In the genomic region with DNA sequence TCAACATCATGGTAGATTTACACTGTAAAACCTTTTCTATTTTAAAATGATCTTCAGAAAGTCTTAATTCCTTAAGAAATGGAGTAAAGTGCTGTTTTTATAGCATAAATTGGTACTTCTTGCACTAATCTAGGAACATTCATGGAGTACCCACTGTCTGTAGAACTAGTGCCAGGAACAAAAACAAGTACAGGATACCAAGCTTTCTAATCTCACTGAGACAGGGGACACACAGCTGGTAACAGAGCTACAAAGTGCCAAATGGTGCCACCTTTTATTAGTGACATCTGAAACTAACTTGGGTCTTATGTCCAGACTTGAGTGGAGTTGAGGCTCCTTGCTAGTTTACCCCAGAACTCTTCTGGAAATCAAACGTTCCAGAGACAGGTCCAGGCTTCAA, we compare ENCODE assay signal across 23 cellular contexts.
"Had no signal": no experiment of that assay in that cellular context is flagged by ENCODE, and none has a peak within 500 bp of the region (broad histone marks: within the 10 kb centered on the region; RNA-seq: fewer than 3 reads in every experiment).

No MANE protein-coding gene starts in this region.

- H3K9me3 ChIP-seq: esophagus muscularis mucosa, gastroesophageal sphincter, heart left ventricle, left ventricle myocardium inferior, lower lobe of right lung, mucosa of descending colon had no signal

- H3K4me2 ChIP-seq: hepatocyte had no signal

- H3K27ac Mint-ChIP-seq: immature natural killer cell, mesothelial cell of epicardium had no signal

- H3K27me3 ChIP-seq: dorsolateral prefrontal cortex, esophagus muscularis mucosa, foreskin keratinocyte, gastroesophageal sphincter, heart left ventricle, hepatocyte had no signal

- H3K27me3 Mint-ChIP-seq: naive B cell had no signal

- H3K9me3 Mint-ChIP-seq: immature natural killer cell, naive B cell had no signal

- H3K4me3 Mint-ChIP-seq: immature natural killer cell, mesothelial cell of epicardium, naive B cell had no signal

- H3K4me3 ChIP-seq: coronary artery, dorsolateral prefrontal cortex, esophagus muscularis mucosa, gastroesophageal sphincter, heart left ventricle, hepatocyte, left ventricle myocardium inferior, lower lobe of right lung, mucosa of descending colon had no signal

- H3K4me1 ChIP-seq: foreskin keratinocyte, gastroesophageal sphincter, lower lobe of right lung had no signal

- DNase-seq: dermis blood vessel endothelial cell; dorsolateral prefrontal cortex; effector CD4-positive, alpha-beta T cell; effector memory CD4-positive, alpha-beta T cell; foreskin keratinocyte; heart left ventricle; hypothalamus; immature natural killer cell; left colon; left ventricle myocardium inferior; lower lobe of right lung; mesenchymal stem cell; mucosa of descending colon; naive B cell had no signal

- H2AFZ ChIP-seq: hepatocyte had no signal

- ATAC-seq: foreskin keratinocyte, gastroesophageal sphincter, heart left ventricle, left colon, left lobe of liver, lower lobe of right lung, mucosa of descending colon had no signal

- FAIRE-seq: colon, frontal cortex, keratinocyte had no signal

- H3K27ac ChIP-seq: coronary artery, esophagus muscularis mucosa, foreskin keratinocyte, gastroesophageal sphincter, heart left ventricle, hepatocyte, left ventricle myocardium inferior, lower lobe of right lung had no signal
